In the genomic region with DNA sequence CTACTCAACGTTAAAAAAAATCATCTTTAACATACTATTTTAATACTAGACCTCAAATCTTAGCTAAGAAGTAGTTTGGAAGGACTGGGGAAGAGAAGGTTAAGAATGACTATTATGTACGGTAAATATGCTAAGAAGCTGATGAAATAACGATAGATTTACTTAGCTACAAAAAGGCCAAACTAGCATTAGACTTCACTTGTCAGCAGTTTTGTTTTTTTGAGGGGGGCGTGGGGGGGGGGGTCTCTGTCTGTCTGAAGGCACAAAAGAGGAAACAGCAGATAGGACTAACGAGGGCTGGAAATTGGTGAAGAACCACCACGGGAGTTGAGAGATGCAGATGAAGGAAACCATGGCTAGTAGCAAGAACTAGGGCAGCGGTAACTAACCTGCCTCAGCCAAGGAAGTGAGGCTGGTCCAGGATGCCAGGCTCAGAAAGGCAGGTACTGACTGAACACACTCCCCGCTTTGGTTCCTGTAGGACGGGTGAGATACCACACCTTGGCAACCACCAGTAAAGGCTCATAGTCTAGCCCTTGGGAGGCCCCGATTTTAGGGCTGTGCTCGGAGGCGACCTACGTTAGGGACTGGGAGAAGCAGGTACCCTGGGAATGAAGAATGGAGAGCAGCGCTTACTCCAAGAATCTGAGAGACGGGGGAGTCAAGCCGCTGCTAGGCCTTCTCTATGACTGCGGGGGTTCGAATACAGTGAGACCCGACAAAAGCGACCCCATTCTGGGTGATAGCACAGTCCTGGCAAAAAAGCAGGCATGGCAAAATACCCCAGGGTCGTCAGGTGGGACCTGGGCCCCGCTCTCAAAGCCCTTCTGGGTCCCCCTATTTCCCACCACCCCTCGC, we compare ENCODE assay signal across 2 cellular contexts.
TF ChIP-seq lines count a peak whose summit lies in the region.

No MANE protein-coding gene starts in this region.

TF ChIP-seq in GM12878, 131 proteins besides CTCF, POLR2A, EP300 and RAD21:
- TF ChIP-seq NRF1 (conservative IDR thresholded peaks at IDR 0.05; ENCODE audit: low read depth, low read length) (no peak), MXI1 (IDR thresholded peaks at IDR 0.05; ENCODE audit: low read depth, low read length) (0 out of 2 replicates have a peak, but pooled peaks have one; percentile 7)
- TF ChIP-seq, protein P1, sequence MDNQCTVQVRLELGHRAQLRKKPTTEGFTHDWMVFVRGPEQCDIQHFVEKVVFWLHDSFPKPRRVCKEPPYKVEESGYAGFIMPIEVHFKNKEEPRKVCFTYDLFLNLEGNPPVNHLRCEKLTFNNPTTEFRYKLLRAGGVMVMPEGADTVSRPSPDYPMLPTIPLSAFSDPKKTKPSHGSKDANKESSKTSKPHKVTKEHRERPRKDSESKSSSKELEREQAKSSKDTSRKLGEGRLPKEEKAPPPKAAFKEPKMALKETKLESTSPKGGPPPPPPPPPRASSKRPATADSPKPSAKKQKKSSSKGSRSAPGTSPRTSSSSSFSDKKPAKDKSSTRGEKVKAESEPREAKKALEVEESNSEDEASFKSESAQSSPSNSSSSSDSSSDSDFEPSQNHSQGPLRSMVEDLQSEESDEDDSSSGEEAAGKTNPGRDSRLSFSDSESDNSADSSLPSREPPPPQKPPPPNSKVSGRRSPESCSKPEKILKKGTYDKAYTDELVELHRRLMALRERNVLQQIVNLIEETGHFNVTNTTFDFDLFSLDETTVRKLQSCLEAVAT (IDR thresholded peaks at IDR 0.05), result 0 out of 2 replicates have a peak, but pooled peaks have one; percentile 64

TF ChIP-seq in liver, 16 proteins besides CTCF, POLR2A, EP300 and RAD21:
- TF ChIP-seq NR2F2 (IDR thresholded peaks at IDR 0.05) (no peak), GABPA (IDR thresholded peaks at IDR 0.05 in 1 of 2, conservative IDR thresholded peaks at IDR 0.05 in 1 of 2) (no peak), HNF4G (IDR thresholded peaks at IDR 0.05) (no peak), TAF1 (conservative IDR thresholded peaks at IDR 0.05) (no peak), FOXA1 (IDR thresholded peaks at IDR 0.05) (no peak), JUND (IDR thresholded peaks at IDR 0.05) (no peak), HNF4A (conservative IDR thresholded peaks at IDR 0.05) (no peak), SP1 (IDR thresholded peaks at IDR 0.05) (no peak), FOXA2 (IDR thresholded peaks at IDR 0.05) (no peak)
- TF ChIP-seq, protein P2, sequence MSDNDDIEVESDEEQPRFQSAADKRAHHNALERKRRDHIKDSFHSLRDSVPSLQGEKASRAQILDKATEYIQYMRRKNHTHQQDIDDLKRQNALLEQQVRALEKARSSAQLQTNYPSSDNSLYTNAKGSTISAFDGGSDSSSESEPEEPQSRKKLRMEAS (IDR thresholded peaks at IDR 0.05), result no peak
- TF ChIP-seq, protein P3, sequence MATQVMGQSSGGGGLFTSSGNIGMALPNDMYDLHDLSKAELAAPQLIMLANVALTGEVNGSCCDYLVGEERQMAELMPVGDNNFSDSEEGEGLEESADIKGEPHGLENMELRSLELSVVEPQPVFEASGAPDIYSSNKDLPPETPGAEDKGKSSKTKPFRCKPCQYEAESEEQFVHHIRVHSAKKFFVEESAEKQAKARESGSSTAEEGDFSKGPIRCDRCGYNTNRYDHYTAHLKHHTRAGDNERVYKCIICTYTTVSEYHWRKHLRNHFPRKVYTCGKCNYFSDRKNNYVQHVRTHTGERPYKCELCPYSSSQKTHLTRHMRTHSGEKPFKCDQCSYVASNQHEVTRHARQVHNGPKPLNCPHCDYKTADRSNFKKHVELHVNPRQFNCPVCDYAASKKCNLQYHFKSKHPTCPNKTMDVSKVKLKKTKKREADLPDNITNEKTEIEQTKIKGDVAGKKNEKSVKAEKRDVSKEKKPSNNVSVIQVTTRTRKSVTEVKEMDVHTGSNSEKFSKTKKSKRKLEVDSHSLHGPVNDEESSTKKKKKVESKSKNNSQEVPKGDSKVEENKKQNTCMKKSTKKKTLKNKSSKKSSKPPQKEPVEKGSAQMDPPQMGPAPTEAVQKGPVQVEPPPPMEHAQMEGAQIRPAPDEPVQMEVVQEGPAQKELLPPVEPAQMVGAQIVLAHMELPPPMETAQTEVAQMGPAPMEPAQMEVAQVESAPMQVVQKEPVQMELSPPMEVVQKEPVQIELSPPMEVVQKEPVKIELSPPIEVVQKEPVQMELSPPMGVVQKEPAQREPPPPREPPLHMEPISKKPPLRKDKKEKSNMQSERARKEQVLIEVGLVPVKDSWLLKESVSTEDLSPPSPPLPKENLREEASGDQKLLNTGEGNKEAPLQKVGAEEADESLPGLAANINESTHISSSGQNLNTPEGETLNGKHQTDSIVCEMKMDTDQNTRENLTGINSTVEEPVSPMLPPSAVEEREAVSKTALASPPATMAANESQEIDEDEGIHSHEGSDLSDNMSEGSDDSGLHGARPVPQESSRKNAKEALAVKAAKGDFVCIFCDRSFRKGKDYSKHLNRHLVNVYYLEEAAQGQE (IDR thresholded peaks at IDR 0.05), result no peak
- TF ChIP-seq, protein P4, sequence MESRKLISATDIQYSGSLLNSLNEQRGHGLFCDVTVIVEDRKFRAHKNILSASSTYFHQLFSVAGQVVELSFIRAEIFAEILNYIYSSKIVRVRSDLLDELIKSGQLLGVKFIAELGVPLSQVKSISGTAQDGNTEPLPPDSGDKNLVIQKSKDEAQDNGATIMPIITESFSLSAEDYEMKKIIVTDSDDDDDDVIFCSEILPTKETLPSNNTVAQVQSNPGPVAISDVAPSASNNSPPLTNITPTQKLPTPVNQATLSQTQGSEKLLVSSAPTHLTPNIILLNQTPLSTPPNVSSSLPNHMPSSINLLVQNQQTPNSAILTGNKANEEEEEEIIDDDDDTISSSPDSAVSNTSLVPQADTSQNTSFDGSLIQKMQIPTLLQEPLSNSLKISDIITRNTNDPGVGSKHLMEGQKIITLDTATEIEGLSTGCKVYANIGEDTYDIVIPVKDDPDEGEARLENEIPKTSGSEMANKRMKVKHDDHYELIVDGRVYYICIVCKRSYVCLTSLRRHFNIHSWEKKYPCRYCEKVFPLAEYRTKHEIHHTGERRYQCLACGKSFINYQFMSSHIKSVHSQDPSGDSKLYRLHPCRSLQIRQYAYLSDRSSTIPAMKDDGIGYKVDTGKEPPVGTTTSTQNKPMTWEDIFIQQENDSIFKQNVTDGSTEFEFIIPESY (IDR thresholded peaks at IDR 0.05), result no peak
- TF ChIP-seq, protein P5, sequence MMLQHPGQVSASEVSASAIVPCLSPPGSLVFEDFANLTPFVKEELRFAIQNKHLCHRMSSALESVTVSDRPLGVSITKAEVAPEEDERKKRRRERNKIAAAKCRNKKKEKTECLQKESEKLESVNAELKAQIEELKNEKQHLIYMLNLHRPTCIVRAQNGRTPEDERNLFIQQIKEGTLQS (IDR thresholded peaks at IDR 0.05), result no peak
